Comparison of ENCODE assay signal across 25 cellular contexts in genomic region chr4:169420291-169420690, GRCh38.
"Had no signal": no experiment of that assay in that cellular context is flagged by ENCODE, and none has a peak within 500 bp of the region (broad histone marks: within the 10 kb centered on the region; RNA-seq: fewer than 3 reads in every experiment).

No MANE protein-coding gene starts in this region.

- H3K27ac Mint-ChIP-seq: T-cell; T-helper 1 cell treated with Interleukin-12 subunit alpha and Interleukin-12 subunit beta and Interleukin-4 antibody, amounts not matched to agents 30 μg/mL and 1 μg/mL, for 36 hours had no signal

- ATAC-seq: T-cell had no signal

- H3K9me3 Mint-ChIP-seq: T-cell; T-helper 1 cell treated with Interleukin-12 subunit alpha and Interleukin-12 subunit beta and Interleukin-4 antibody, amounts not matched to agents 30 μg/mL and 1 μg/mL, for 36 hours had no signal

- H3K27me3 ChIP-seq: SJSA1 had no signal

- H3K9me3 ChIP-seq: SJSA1 had no signal

- H3K36me3 ChIP-seq: SJSA1 had no signal

- DNase-seq: Karpas-422, KG1, MV-4-11, NCI-H1048, NCI-H1105, NCI-H1417 treated with DMSO at 0.1 percent for 48 hours, NCI-H146, NCI-H1694 treated with DMSO at 0.1 percent for 48 hours, NCI-H1930, NCI-H2081, NCI-H2107, NCI-H2227 treated with DMSO at 0.1 percent for 48 hours, NCI-H446, NCI-H510A, NCI-H524 treated with DMSO at 0.1 percent for 48 hours, NCI-H69, NCI-H774, Right ventricle myocardium superior, RPMI8226, SIG-M5, T-cell had no signal

- H3K4me3 ChIP-seq: SJSA1, SK-N-MC had no signal

- H3K27ac ChIP-seq: HL-60, SJSA1, SK-N-MC had no signal

- H3K4me3 Mint-ChIP-seq: T-cell; T-helper 1 cell treated with Interleukin-12 subunit alpha and Interleukin-12 subunit beta and Interleukin-4 antibody, amounts not matched to agents 30 μg/mL and 1 μg/mL, for 36 hours had no signal

- H3K27me3 Mint-ChIP-seq: T-cell had no signal

- H3K4me1 Mint-ChIP-seq: T-cell had no signal
